ENCODE assay signal across 8 cellular contexts in genomic region chr19:1857648-1858326, GRCh38. TPM values are rescaled to one million over a fixed set of nuclear protein-coding genes. Genes with fewer than 3 reads are reported as not detected.
DNase-seq lines count a peak whose midpoint lies in the region; ATAC-seq and TF ChIP-seq lines count a peak whose summit lies in the region.

No MANE protein-coding gene starts in this region.

- CTCF ChIA-PET in Panc1 (lab: Charles Lee) = interaction anchor here (0.6 to 0.7 kb wide), 2 partner anchors 11 to 189 kb away, joined by 3 to 11 read pairs; no protein-coding TSS in a partner anchor
- CTCF ChIA-PET in Caco-2 (lab: Charles Lee) = no interaction called here

- no peaks in the 10 kb centered on the region for H3K27me3 Mint-ChIP-seq in Caco-2 (ENCODE audit: insufficient read depth, unreplicated experiment)

- H3K27ac ChIP-seq in Panc1 (ENCODE audit: low read length) (peak overlapping the region; percentile 77), epithelial cell of prostate (peak overlapping the region; percentile 90), psoas muscle (peak overlapping the region; percentile 46)

- WGBS in psoas muscle, 3 donors = 61 to 63% (median 61%) methylated on average over 16 of the region's 16 CpGs

- TF ChIP-seq CTCF in Panc1 (IDR thresholded peaks at IDR 0.05) (no peak), psoas muscle (IDR thresholded peaks at IDR 0.05) (no peak), Caco-2 (IDR thresholded peaks at IDR 0.05; ENCODE audit: insufficient read depth in 1 of 2, low read depth in 1 of 2, low read length in 1 of 2, severe bottlenecking in 1 of 2, unreplicated experiment in 1 of 2) (no peak)

- no peaks in the 10 kb centered on the region for H3K36me3 ChIP-seq in ES-I3 (ENCODE audit: insufficient read depth, low read length)
- peaks cover 5% of the 10 kb centered on the region; the same call in 1 of the 2 replicates for H3K36me3 ChIP-seq in Panc1 (ENCODE audit: control insufficient read depth, insufficient read depth, low read length)
- H3K36me3 ChIP-seq in psoas muscle (ENCODE audit: insufficient read depth in 1 of 2, low read depth in 1 of 2) = no peaks in the 10 kb centered on the region
- H3K36me3 ChIP-seq in Caco-2 (ENCODE audit: control insufficient read depth, insufficient read depth, low read length) = no peaks in the 10 kb centered on the region

- peaks cover 29% of the 10 kb centered on the region; the same call in 1 of the 2 replicates for H3K4me1 ChIP-seq in ES-I3 (ENCODE audit: insufficient read depth, low read length)
- peaks cover 40% of the 10 kb centered on the region for H3K4me1 ChIP-seq in Panc1 (ENCODE audit: control insufficient read depth, insufficient read depth, low read length)
- peaks cover 38% of the 10 kb centered on the region for H3K4me1 ChIP-seq in psoas muscle
- peaks cover 39% of the 10 kb centered on the region for H3K4me1 ChIP-seq in Caco-2

- peaks cover 5% of the 10 kb centered on the region for H3K4me1 Mint-ChIP-seq in Caco-2 (ENCODE audit: low read depth, unreplicated experiment)

- in situ Hi-C loops in Panc1 (cut with HindIII; ENCODE audit: low pct_unique_long_range_greater_than_20kb, low sequenced_read_pairs) = no loop called here

- peak overlapping the region; percentile 66; the same call in 1 of the 2 replicates for H3K9ac ChIP-seq in ES-I3 (ENCODE audit: low read depth, low read length)

- intact Hi-C loops in Panc1 (cut with micrococcal nuclease; ENCODE audit: unreplicated experiment) (no loop called here), psoas muscle (cut with DNase I) (no loop called here), Caco-2 (cut with micrococcal nuclease; ENCODE audit: unreplicated experiment) (no loop called here)

- BruUV-seq in Panc1 (replicated peaks; lab: Mats Ljungman, UMichigan) = no TSS peak
- BruUV-seq in Caco-2 (replicated peaks; lab: Mats Ljungman, UMichigan) = no TSS peak

- ATAC-seq in Panc1 = no peak
- no peak for ATAC-seq in psoas muscle

- H3K36me3 Mint-ChIP-seq in Caco-2 (ENCODE audit: insufficient read depth, unreplicated experiment) = peaks cover 14% of the 10 kb centered on the region

- POLR2A ChIA-PET in Panc1 (lab: Charles Lee) = no interaction called here
- POLR2A ChIA-PET in Caco-2 (lab: Charles Lee) = no interaction called here

- no peaks in the 10 kb centered on the region for H3K9me3 Mint-ChIP-seq in Caco-2 (ENCODE audit: unreplicated experiment)

- H3K27me3 ChIP-seq in Panc1 (ENCODE audit: control insufficient read depth, insufficient read depth, low read length) = no peaks in the 10 kb centered on the region
- H3K27me3 ChIP-seq in psoas muscle (ENCODE audit: insufficient read depth in 3 of 3, low read length in 2 of 3) = peaks cover 0 to 5% (median 0%) of the 10 kb centered on the region in 3 donors
- no peaks in the 10 kb centered on the region for H3K27me3 ChIP-seq in Caco-2 (replicated peaks; ENCODE audit: control insufficient read depth, insufficient read depth, low read length)

- no peak overlapping the region for H3K4me3 Mint-ChIP-seq in Caco-2 (ENCODE audit: unreplicated experiment)

- H3K4me3 ChIP-seq in Panc1 (ENCODE audit: low read depth in 2 of 2, low read length in 2 of 2) (peak overlapping the region in 1 of 2 experiments; percentile 44; a peak in 2 of 4 replicates), psoas muscle (peak overlapping the region; percentile 61), Caco-2 (ENCODE audit: low read depth, low read length) (no peak overlapping the region)

- H3K9me3 ChIP-seq in ES-I3 (ENCODE audit: control insufficient read depth, insufficient read depth, low read length) = no peaks in the 10 kb centered on the region
- no peaks in the 10 kb centered on the region for H3K9me3 ChIP-seq in Panc1 (ENCODE audit: control insufficient read depth, insufficient read depth, low read depth, low read length)
- no peaks in the 10 kb centered on the region for H3K9me3 ChIP-seq in psoas muscle
- H3K9me3 ChIP-seq in Caco-2 = no peaks in the 10 kb centered on the region

- no peak overlapping the region for H3K27ac Mint-ChIP-seq in Caco-2 (ENCODE audit: unreplicated experiment)

- no peak for DNase-seq in Panc1 (ENCODE audit: low read depth, low spot score)
- no peak for DNase-seq in epithelial cell of prostate (ENCODE audit: low read depth, low spot score)
- DNase-seq in psoas muscle = no peak
- no peak for DNase-seq in DMS153 (lab: John Stamatoyannopoulos, UW)
- no peak for DNase-seq in anterior cingulate cortex (lab: John Stamatoyannopoulos, UW)
- no peak for DNase-seq in Caco-2
- DNase-seq in NCI-H345 (lab: John Stamatoyannopoulos, UW) = no peak

RNA-seq across cellular contexts. Expression of gene KLF16, which starts 5.6 kb away (rescaled TPM):
- total RNA-seq in Panc1 (2021; ENCODE audit: unreplicated experiment) (79.3 TPM), psoas muscle (10 to 100 TPM in 1 of 4 donors, 1 to 10 TPM in 3; 3.0 to 11.1 (median 4.3) TPM), Caco-2 (2022) (26.5 and 26.8 TPM in 2 replicates)
- polyA plus RNA-seq in Panc1 (2012; ENCODE audit: insufficient read length) = 74.5 TPM
- polyA plus RNA-seq in psoas muscle = 10 to 100 TPM in 1 of 3 donors, 1 to 10 TPM in 2; 2.2 to 13.0 (median 3.1) TPM

RNA-seq across cellular contexts. Expression of gene REXO1, which starts 9.5 kb away (rescaled TPM):
- total RNA-seq in Panc1 (2021; ENCODE audit: unreplicated experiment) = 52.1 TPM
- 66.2 TPM for polyA plus RNA-seq in Panc1 (2012; ENCODE audit: insufficient read length)
- total RNA-seq in psoas muscle = 10 to 100 TPM; 13.5 to 35.2 (median 22.3) TPM
- 10 to 100 TPM; 16.5 to 26.9 (median 20.3) TPM for polyA plus RNA-seq in psoas muscle
- 43.0 and 46.6 TPM in 2 replicates for total RNA-seq in Caco-2 (2022)

RNA-seq across cellular contexts. Expression of gene ABHD17A, which starts 27.5 kb away (rescaled TPM):
- total RNA-seq in Panc1 (2021; ENCODE audit: unreplicated experiment) = 57.1 TPM
- 92.3 TPM for polyA plus RNA-seq in Panc1 (2012; ENCODE audit: insufficient read length)
- total RNA-seq in psoas muscle = 10 to 100 TPM; 38.5 to 54.2 (median 42.3) TPM
- 10 to 100 TPM; 35.5 to 58.9 (median 47.6) TPM for polyA plus RNA-seq in psoas muscle
- 47.7 and 51.8 TPM in 2 replicates for total RNA-seq in Caco-2 (2022)

RNA-seq across cellular contexts. Expression of gene ATP8B3, which starts 45.7 kb away (rescaled TPM):
- total RNA-seq in Panc1 (2021; ENCODE audit: unreplicated experiment) (67.7 TPM), psoas muscle (under 1 TPM in 3 of 4 donors, not detected in 1; 0.06 to 0.30 (median 0.18) TPM), Caco-2 (2022) (0.28 and 0.45 TPM in 2 replicates)
- polyA plus RNA-seq in Panc1 (2012; ENCODE audit: insufficient read length) = 30.0 TPM
- under 1 TPM; 0.15 to 0.22 (median 0.17) TPM for polyA plus RNA-seq in psoas muscle

RNA-seq across cellular contexts. Expression of gene ADAT3, which starts 47.4 kb away (rescaled TPM):
- total RNA-seq in Panc1 (2021; ENCODE audit: unreplicated experiment) (8.9 TPM), psoas muscle (1 to 10 TPM; 1.4 to 2.2 (median 1.7) TPM), Caco-2 (2022) (12.6 and 14.0 TPM in 2 replicates)
- 8.5 TPM for polyA plus RNA-seq in Panc1 (2012; ENCODE audit: insufficient read length)
- polyA plus RNA-seq in psoas muscle = 1 to 10 TPM; 2.4 to 7.2 (median 3.6) TPM
